Comparison of ENCODE assay signal across 2 cellular contexts in genomic region chr2:62642429-62643099, GRCh38.
TF ChIP-seq lines count a peak whose summit lies in the region.

No MANE protein-coding gene starts in this region.

TF ChIP-seq in GM23338, 12 proteins besides CTCF, POLR2A, EP300 and RAD21 (continued from another document):
- TF ChIP-seq, protein P1, sequence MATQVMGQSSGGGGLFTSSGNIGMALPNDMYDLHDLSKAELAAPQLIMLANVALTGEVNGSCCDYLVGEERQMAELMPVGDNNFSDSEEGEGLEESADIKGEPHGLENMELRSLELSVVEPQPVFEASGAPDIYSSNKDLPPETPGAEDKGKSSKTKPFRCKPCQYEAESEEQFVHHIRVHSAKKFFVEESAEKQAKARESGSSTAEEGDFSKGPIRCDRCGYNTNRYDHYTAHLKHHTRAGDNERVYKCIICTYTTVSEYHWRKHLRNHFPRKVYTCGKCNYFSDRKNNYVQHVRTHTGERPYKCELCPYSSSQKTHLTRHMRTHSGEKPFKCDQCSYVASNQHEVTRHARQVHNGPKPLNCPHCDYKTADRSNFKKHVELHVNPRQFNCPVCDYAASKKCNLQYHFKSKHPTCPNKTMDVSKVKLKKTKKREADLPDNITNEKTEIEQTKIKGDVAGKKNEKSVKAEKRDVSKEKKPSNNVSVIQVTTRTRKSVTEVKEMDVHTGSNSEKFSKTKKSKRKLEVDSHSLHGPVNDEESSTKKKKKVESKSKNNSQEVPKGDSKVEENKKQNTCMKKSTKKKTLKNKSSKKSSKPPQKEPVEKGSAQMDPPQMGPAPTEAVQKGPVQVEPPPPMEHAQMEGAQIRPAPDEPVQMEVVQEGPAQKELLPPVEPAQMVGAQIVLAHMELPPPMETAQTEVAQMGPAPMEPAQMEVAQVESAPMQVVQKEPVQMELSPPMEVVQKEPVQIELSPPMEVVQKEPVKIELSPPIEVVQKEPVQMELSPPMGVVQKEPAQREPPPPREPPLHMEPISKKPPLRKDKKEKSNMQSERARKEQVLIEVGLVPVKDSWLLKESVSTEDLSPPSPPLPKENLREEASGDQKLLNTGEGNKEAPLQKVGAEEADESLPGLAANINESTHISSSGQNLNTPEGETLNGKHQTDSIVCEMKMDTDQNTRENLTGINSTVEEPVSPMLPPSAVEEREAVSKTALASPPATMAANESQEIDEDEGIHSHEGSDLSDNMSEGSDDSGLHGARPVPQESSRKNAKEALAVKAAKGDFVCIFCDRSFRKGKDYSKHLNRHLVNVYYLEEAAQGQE (IDR thresholded peaks at IDR 0.05; ENCODE audit: unreplicated experiment), result no peak
- TF ChIP-seq, protein P2, sequence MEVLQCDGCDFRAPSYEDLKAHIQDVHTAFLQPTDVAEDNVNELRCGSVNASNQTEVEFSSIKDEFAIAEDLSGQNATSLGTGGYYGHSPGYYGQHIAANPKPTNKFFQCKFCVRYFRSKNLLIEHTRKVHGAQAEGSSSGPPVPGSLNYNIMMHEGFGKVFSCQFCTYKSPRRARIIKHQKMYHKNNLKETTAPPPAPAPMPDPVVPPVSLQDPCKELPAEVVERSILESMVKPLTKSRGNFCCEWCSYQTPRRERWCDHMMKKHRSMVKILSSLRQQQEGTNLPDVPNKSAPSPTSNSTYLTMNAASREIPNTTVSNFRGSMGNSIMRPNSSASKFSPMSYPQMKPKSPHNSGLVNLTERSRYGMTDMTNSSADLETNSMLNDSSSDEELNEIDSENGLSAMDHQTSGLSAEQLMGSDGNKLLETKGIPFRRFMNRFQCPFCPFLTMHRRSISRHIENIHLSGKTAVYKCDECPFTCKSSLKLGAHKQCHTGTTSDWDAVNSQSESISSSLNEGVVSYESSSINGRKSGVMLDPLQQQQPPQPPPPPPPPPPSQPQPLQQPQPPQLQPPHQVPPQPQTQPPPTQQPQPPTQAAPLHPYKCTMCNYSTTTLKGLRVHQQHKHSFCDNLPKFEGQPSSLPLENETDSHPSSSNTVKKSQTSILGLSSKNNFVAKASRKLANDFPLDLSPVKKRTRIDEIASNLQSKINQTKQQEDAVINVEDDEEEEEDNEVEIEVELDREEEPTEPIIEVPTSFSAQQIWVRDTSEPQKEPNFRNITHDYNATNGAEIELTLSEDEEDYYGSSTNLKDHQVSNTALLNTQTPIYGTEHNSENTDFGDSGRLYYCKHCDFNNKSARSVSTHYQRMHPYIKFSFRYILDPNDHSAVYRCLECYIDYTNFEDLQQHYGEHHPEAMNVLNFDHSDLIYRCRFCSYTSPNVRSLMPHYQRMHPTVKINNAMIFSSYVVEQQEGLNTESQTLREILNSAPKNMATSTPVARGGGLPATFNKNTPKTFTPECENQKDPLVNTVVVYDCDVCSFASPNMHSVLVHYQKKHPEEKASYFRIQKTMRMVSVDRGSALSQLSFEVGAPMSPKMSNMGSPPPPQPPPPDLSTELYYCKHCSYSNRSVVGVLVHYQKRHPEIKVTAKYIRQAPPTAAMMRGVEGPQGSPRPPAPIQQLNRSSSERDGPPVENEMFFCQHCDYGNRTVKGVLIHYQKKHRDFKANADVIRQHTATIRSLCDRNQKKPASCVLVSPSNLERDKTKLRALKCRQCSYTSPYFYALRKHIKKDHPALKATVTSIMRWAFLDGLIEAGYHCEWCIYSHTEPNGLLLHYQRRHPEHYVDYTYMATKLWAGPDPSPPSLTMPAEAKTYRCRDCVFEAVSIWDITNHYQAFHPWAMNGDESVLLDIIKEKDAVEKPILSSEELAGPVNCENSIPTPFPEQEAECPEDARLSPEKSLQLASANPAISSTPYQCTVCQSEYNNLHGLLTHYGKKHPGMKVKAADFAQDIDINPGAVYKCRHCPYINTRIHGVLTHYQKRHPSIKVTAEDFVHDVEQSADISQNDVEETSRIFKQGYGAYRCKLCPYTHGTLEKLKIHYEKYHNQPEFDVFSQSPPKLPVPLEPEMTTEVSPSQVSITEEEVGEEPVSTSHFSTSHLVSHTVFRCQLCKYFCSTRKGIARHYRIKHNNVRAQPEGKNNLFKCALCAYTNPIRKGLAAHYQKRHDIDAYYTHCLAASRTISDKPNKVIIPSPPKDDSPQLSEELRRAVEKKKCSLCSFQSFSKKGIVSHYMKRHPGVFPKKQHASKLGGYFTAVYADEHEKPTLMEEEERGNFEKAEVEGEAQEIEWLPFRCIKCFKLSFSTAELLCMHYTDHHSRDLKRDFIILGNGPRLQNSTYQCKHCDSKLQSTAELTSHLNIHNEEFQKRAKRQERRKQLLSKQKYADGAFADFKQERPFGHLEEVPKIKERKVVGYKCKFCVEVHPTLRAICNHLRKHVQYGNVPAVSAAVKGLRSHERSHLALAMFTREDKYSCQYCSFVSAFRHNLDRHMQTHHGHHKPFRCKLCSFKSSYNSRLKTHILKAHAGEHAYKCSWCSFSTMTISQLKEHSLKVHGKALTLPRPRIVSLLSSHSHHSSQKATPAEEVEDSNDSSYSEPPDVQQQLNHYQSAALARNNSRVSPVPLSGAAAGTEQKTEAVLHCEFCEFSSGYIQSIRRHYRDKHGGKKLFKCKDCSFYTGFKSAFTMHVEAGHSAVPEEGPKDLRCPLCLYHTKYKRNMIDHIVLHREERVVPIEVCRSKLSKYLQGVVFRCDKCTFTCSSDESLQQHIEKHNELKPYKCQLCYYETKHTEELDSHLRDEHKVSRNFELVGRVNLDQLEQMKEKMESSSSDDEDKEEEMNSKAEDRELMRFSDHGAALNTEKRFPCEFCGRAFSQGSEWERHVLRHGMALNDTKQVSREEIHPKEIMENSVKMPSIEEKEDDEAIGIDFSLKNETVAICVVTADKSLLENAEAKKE (CRISPR knock-in tag; IDR thresholded peaks at IDR 0.05), result no peak
- no peak for TF ChIP-seq STAT1 (IDR thresholded peaks at IDR 0.05; ENCODE audit: unreplicated experiment)
TF ChIP-seq in GM23338: peak in this region for 0.

TF ChIP-seq in HepG2, 621 proteins besides CTCF, POLR2A, EP300 and RAD21 (continued from another document and continues in another):
- TF ChIP-seq SRSF9 (IDR thresholded peaks at IDR 0.05; ENCODE audit: borderline replicate concordance, insufficient read depth, low read depth, low read length, poor library complexity, severe bottlenecking) (no peak), ZNF784 (CRISPR knock-in tag; IDR thresholded peaks at IDR 0.05; ENCODE audit: borderline replicate concordance) (peak; percentile 75; the same call in 1 of the 2 replicates), FOSL2 (CRISPR knock-in tag; IDR thresholded peaks at IDR 0.05) (peak; percentile 74), ZBTB3 (CRISPR knock-in tag; IDR thresholded peaks at IDR 0.05; ENCODE audit: borderline replicate concordance, low read depth) (no peak), JUND (CRISPR knock-in tag; IDR thresholded peaks at IDR 0.05) (no peak), STAT5B (CRISPR knock-in tag; IDR thresholded peaks at IDR 0.05) (peak; percentile 47; the same call in 1 of the 2 replicates), SRSF1 (optimal IDR thresholded peaks at IDR 0.05; ENCODE audit: low read depth, low read length) (no peak), DMAP1 (CRISPR knock-in tag; IDR thresholded peaks at IDR 0.05) (no peak), CCDC6 (CRISPR knock-in tag; IDR thresholded peaks at IDR 0.05) (no peak), ZNF777 (CRISPR knock-in tag; IDR thresholded peaks at IDR 0.05) (no peak), ZNF564 (CRISPR knock-in tag; IDR thresholded peaks at IDR 0.05) (no peak), TFDP2 (CRISPR knock-in tag; IDR thresholded peaks at IDR 0.05) (no peak), ARNT (IDR thresholded peaks at IDR 0.05) (no peak), NFIC (IDR thresholded peaks at IDR 0.05; ENCODE audit: low read length) (peak; percentile 83; the same call in 1 of the 2 replicates), HMG20B (CRISPR knock-in tag; conservative IDR thresholded peaks at IDR 0.05) (peak; percentile 89), ZFP82 (CRISPR knock-in tag; IDR thresholded peaks at IDR 0.05; ENCODE audit: borderline replicate concordance) (no peak), ZNF253 (CRISPR knock-in tag; IDR thresholded peaks at IDR 0.05; ENCODE audit: borderline replicate concordance) (no peak), SP5 (CRISPR knock-in tag; IDR thresholded peaks at IDR 0.05; ENCODE audit: borderline replicate concordance, low read depth) (peak; percentile 49; the same call in 1 of the 2 replicates)
- TF ChIP-seq, protein P3, sequence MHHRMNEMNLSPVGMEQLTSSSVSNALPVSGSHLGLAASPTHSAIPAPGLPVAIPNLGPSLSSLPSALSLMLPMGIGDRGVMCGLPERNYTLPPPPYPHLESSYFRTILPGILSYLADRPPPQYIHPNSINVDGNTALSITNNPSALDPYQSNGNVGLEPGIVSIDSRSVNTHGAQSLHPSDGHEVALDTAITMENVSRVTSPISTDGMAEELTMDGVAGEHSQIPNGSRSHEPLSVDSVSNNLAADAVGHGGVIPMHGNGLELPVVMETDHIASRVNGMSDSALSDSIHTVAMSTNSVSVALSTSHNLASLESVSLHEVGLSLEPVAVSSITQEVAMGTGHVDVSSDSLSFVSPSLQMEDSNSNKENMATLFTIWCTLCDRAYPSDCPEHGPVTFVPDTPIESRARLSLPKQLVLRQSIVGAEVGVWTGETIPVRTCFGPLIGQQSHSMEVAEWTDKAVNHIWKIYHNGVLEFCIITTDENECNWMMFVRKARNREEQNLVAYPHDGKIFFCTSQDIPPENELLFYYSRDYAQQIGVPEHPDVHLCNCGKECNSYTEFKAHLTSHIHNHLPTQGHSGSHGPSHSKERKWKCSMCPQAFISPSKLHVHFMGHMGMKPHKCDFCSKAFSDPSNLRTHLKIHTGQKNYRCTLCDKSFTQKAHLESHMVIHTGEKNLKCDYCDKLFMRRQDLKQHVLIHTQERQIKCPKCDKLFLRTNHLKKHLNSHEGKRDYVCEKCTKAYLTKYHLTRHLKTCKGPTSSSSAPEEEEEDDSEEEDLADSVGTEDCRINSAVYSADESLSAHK (CRISPR knock-in tag; IDR thresholded peaks at IDR 0.05; ENCODE audit: borderline replicate concordance), result no peak
- TF ChIP-seq, protein P4, sequence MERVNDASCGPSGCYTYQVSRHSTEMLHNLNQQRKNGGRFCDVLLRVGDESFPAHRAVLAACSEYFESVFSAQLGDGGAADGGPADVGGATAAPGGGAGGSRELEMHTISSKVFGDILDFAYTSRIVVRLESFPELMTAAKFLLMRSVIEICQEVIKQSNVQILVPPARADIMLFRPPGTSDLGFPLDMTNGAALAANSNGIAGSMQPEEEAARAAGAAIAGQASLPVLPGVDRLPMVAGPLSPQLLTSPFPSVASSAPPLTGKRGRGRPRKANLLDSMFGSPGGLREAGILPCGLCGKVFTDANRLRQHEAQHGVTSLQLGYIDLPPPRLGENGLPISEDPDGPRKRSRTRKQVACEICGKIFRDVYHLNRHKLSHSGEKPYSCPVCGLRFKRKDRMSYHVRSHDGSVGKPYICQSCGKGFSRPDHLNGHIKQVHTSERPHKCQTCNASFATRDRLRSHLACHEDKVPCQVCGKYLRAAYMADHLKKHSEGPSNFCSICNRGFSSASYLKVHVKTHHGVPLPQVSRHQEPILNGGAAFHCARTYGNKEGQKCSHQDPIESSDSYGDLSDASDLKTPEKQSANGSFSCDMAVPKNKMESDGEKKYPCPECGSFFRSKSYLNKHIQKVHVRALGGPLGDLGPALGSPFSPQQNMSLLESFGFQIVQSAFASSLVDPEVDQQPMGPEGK (CRISPR knock-in tag; IDR thresholded peaks at IDR 0.05), result no peak
- TF ChIP-seq, protein P5, sequence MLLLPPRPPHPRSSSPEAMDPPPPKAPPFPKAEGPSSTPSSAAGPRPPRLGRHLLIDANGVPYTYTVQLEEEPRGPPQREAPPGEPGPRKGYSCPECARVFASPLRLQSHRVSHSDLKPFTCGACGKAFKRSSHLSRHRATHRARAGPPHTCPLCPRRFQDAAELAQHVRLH (CRISPR knock-in tag; IDR thresholded peaks at IDR 0.05; ENCODE audit: borderline replicate concordance, low read depth), result peak; percentile 58; the same call in 1 of the 2 replicates
- TF ChIP-seq, protein P6, sequence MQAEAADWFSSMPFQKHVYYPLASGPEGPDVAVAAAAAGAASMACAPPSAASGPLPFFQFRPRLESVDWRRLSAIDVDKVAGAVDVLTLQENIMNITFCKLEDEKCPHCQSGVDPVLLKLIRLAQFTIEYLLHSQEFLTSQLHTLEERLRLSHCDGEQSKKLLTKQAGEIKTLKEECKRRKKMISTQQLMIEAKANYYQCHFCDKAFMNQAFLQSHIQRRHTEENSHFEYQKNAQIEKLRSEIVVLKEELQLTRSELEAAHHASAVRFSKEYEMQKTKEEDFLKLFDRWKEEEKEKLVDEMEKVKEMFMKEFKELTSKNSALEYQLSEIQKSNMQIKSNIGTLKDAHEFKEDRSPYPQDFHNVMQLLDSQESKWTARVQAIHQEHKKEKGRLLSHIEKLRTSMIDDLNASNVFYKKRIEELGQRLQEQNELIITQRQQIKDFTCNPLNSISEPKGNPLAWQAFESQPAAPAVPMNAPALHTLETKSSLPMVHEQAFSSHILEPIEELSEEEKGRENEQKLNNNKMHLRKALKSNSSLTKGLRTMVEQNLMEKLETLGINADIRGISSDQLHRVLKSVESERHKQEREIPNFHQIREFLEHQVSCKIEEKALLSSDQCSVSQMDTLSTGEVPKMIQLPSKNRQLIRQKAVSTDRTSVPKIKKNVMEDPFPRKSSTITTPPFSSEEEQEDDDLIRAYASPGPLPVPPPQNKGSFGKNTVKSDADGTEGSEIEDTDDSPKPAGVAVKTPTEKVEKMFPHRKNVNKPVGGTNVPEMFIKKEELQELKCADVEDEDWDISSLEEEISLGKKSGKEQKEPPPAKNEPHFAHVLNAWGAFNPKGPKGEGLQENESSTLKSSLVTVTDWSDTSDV (CRISPR knock-in tag; IDR thresholded peaks at IDR 0.05), result no peak
- TF ChIP-seq, protein P7, sequence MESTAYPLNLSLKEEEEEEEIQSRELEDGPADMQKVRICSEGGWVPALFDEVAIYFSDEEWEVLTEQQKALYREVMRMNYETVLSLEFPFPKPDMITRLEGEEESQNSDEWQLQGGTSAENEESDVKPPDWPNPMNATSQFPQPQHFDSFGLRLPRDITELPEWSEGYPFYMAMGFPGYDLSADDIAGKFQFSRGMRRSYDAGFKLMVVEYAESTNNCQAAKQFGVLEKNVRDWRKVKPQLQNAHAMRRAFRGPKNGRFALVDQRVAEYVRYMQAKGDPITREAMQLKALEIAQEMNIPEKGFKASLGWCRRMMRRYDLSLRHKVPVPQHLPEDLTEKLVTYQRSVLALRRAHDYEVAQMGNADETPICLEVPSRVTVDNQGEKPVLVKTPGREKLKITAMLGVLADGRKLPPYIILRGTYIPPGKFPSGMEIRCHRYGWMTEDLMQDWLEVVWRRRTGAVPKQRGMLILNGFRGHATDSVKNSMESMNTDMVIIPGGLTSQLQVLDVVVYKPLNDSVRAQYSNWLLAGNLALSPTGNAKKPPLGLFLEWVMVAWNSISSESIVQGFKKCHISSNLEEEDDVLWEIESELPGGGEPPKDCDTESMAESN (CRISPR knock-in tag; conservative IDR thresholded peaks at IDR 0.05), result no peak
- TF ChIP-seq, protein P8, sequence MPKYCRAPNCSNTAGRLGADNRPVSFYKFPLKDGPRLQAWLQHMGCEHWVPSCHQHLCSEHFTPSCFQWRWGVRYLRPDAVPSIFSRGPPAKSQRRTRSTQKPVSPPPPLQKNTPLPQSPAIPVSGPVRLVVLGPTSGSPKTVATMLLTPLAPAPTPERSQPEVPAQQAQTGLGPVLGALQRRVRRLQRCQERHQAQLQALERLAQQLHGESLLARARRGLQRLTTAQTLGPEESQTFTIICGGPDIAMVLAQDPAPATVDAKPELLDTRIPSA (CRISPR knock-in tag; IDR thresholded peaks at IDR 0.05; ENCODE audit: borderline replicate concordance), result no peak
